ENCODE assay signal across 8 cellular contexts in the genomic region with DNA sequence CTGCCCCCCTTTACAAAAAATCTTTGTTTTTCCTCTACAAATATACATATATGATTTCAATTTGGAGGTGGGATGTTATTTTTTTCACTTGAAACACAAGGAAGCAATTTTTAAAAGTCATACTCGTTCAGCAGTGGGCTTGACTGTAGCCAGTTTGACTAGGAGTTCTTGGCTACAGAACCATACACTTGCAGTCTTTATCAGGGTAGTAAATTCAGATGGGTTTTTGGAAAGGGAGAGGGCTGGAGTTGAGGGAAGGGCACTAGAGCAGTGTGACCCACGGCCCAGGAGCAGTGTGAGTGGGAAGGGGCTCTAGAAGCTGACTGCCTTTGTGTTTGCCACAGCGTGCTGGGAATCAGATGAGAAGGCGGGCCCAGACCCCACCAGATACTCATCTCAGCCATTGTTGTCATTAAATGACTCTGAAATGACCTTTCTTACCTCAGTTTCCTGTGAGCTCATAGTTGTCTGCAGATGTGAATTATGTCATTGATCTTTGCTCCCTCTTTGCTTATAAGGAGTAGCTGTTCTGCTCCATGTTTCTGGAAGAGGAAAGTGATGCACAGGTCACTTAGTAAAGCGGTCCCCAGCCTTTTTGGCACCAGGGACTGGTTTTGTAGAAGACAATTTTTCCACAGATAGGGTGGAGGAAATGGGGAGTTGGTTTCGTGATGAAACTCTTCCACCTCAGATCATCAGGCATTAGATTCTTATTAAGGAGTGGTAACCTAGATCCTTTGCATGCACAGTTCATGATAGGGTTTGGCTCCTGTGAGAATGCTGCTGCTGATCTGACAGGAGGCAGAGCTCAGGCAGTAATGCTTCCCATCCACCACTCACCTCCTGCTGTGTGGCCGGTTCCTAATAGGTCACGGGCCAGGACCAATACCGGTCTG.
DNase-seq lines count a peak whose midpoint lies in the region; ATAC-seq and TF ChIP-seq lines count a peak whose summit lies in the region.

No MANE protein-coding gene starts in this region.

- H3K4me1 Mint-ChIP-seq in Calu3 (ENCODE audit: low read depth, unreplicated experiment), result peaks cover 94% of the 10 kb centered on the region
- H3K4me1 Mint-ChIP-seq in naive thymus-derived CD8-positive, alpha-beta T cell, result peaks cover 50 to 99% (median 94%) of the 10 kb centered on the region in 4 donors

- no peaks in the 10 kb centered on the region for H3K36me3 ChIP-seq in mammary epithelial cell (ENCODE audit: insufficient read depth, low read length)

- H3K9me3 Mint-ChIP-seq in Calu3 (ENCODE audit: low read depth, unreplicated experiment), result no peaks in the 10 kb centered on the region
- H3K9me3 Mint-ChIP-seq in naive thymus-derived CD8-positive, alpha-beta T cell, result no peaks in the 10 kb centered on the region

- peak overlapping the region in 1 of 3 experiments; percentile 6 for H3K4me3 ChIP-seq in mammary epithelial cell (replicated peaks in 1 of 3; ENCODE audit: insufficient read depth in 1 of 3, low read depth in 2 of 3, low read length in 3 of 3)

- POLR2A ChIA-PET in naive thymus-derived CD8-positive, alpha-beta T cell (lab: Charles Lee), result interaction anchor here (0.5 to 18.3 kb wide), 9 partner anchors 8 to 32 kb away, joined by 3 to 331 read pairs (median 4); no protein-coding TSS in a partner anchor

- no TSS peak for BruUV-seq in Calu3 (replicated peaks; lab: Mats Ljungman, UMichigan)
- TSS peak; percentile 46 for BruUV-seq in mammary epithelial cell (replicated peaks; lab: Mats Ljungman, UMichigan)

- intact Hi-C loops in Calu3 (cut with micrococcal nuclease; ENCODE audit: unreplicated experiment), result loop anchor here (2.0 to 5.0 kb wide), 3 partner anchors 16 to 59 kb away; no protein-coding TSS in a partner anchor
- intact Hi-C loops in mammary epithelial cell (cut with micrococcal nuclease), result no loop called here

- H3K4me1 ChIP-seq in mammary epithelial cell (ENCODE audit: insufficient read depth, low read length), result peaks cover 85% of the 10 kb centered on the region

- no peaks in the 10 kb centered on the region for H4K20me1 ChIP-seq in mammary epithelial cell (ENCODE audit: insufficient read depth, low read length)

- TF ChIP-seq CTCF in Calu3 (IDR thresholded peaks at IDR 0.05; ENCODE audit: unreplicated experiment) (no peak), mammary epithelial cell (conservative IDR thresholded peaks at IDR 0.05 in 1 of 2, IDR thresholded peaks at IDR 0.05 in 1 of 2; ENCODE audit: extremely low read depth in 1 of 2, insufficient read depth in 1 of 2, low read depth in 1 of 2, low read length in 2 of 2) (no peak)

- H3K36me3 Mint-ChIP-seq in Calu3 (ENCODE audit: insufficient read depth, unreplicated experiment), result peaks cover 96% of the 10 kb centered on the region
- H3K36me3 Mint-ChIP-seq in naive thymus-derived CD8-positive, alpha-beta T cell, result peaks cover 0 to 6% (median 4%) of the 10 kb centered on the region in 3 donors

- DNase-seq in Calu3 (no peak), RPMI7951 (ENCODE audit: low read depth) (peak; percentile 74), mammary epithelial cell (peak; percentile 41), NAMALWA (ENCODE audit: low spot score) (no peak), Kasumi-1 (lab: John Stamatoyannopoulos, UW) (no peak), GDM1 (lab: John Stamatoyannopoulos, UW) (no peak), GF-D8 (lab: John Stamatoyannopoulos, UW) (no peak)
- DNase-seq in naive thymus-derived CD8-positive, alpha-beta T cell, result peak in 7 of 10 donors; percentile 32 to 74 (median 47)

- peak in 1 of 2 donors; percentile 10 for ATAC-seq in naive thymus-derived CD8-positive, alpha-beta T cell

- H3K4me3 Mint-ChIP-seq in Calu3 (ENCODE audit: low read depth, unreplicated experiment), result peak overlapping the region; percentile 84
- H3K4me3 Mint-ChIP-seq in naive thymus-derived CD8-positive, alpha-beta T cell, result peak overlapping the region; percentile 78 to 93 (median 87)

- in situ Hi-C loops in mammary epithelial cell (cut with MboI; ENCODE audit: low sequenced_read_pairs in 2 of 2), result loop anchor here in 1 of 2 donors (5.0 kb wide), 1 partner anchor 41 kb away; no protein-coding TSS in a partner anchor

- WGBS in mammary epithelial cell (ENCODE audit: low coverage, missing lambda C conversion rate), result 90% methylated on average over 9 of the region's 9 CpGs

- peaks cover 89% of the 10 kb centered on the region for H3K79me2 ChIP-seq in mammary epithelial cell (ENCODE audit: insufficient read depth, low read length)

- H3K9me3 ChIP-seq in mammary epithelial cell (replicated peaks; ENCODE audit: insufficient read depth, low read length), result no peaks in the 10 kb centered on the region

- peak overlapping the region; percentile 88 for H3K9ac ChIP-seq in mammary epithelial cell (ENCODE audit: insufficient read depth, low read length)

- H3K27ac Mint-ChIP-seq in Calu3 (ENCODE audit: unreplicated experiment), result peak overlapping the region; percentile 98
- H3K27ac Mint-ChIP-seq in naive thymus-derived CD8-positive, alpha-beta T cell, result peak overlapping the region; percentile 94 to 99 (median 98)

- H2AFZ ChIP-seq in mammary epithelial cell (ENCODE audit: low read depth, low read length), result no peak overlapping the region

- H3K4me2 ChIP-seq in mammary epithelial cell (ENCODE audit: insufficient read depth, low read depth, low read length), result peak overlapping the region; percentile 68

- CTCF ChIA-PET in Calu3 (lab: Charles Lee) (interaction anchor here (0.6 to 0.9 kb wide), 4 partner anchors 13 to 40 kb away, joined by 3 to 6 read pairs (median 4); no protein-coding TSS in a partner anchor), mammary epithelial cell (lab: Charles Lee; ENCODE audit: low non-redundant PET) (no interaction called here)

- peak overlapping the region; percentile 96 for H3K27ac ChIP-seq in mammary epithelial cell (ENCODE audit: insufficient read depth, low read depth, low read length)

- dilution Hi-C loops in mammary epithelial cell (cut with HindIII; ENCODE audit: low sequenced_read_pairs), result no loop called here

- no peaks in the 10 kb centered on the region for H3K27me3 Mint-ChIP-seq in Calu3 (ENCODE audit: unreplicated experiment)
- no peaks in the 10 kb centered on the region for H3K27me3 Mint-ChIP-seq in naive thymus-derived CD8-positive, alpha-beta T cell

- no peaks in the 10 kb centered on the region for H3K27me3 ChIP-seq in mammary epithelial cell (ENCODE audit: insufficient read depth, low read length)

Comparison
In these comparisons a context has a peak if more than half of its experiments do, and no peak if none do; other contexts are left out.
1. DNase-seq: peak in RPMI7951 (single experiment), mammary epithelial cell (single experiment) and naive thymus-derived CD8-positive, alpha-beta T cell (7 of 10); none in Calu3 (single experiment), NAMALWA (single experiment), Kasumi-1 (0 of 2), GDM1 (single experiment) and GF-D8 (single experiment).